25 cellular contexts compared by ENCODE assay signal in the genomic region with DNA sequence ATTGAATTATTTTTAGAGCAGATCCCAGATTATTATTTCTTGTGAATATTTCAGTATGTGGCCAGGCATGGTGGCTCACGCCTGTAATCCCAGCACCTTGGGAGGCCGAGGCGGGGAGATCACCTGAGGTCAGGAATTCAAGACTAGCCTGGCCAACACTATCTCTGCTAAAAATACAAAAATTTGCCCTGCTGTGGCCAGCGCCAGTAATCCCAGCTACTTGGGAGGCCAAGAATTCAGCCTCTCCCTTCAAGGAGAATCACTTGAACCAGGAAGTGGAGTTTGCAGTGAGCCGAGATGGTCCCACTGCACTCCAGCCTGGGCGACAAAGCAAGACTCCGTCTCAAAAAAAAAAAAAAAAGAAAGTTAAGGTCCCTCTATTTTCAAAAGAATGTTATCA. TPM values are rescaled to one million over a fixed set of nuclear protein-coding genes. Genes with fewer than 3 reads are reported as not detected.
DNase-seq lines count a peak whose midpoint lies in the region; ATAC-seq, FAIRE-seq and TF ChIP-seq lines count a peak whose summit lies in the region.
"Had no signal": no experiment of that assay in that cellular context is flagged by ENCODE, and none has a peak within 500 bp of the region (broad histone marks: within the 10 kb centered on the region; RNA-seq: fewer than 3 reads in every experiment).

No MANE protein-coding gene starts in this region.

- H2AFZ ChIP-seq in K562 (ENCODE audit: low read depth, low read length), result no peak overlapping the region

- POLR2A ChIA-PET in K562 (lab: Yijun Ruan, JAX), result interaction anchor here (0.6 to 3.0 kb wide), 10 partner anchors 10 to 380 kb away, joined by 3 to 27 read pairs (median 3); no protein-coding TSS in a partner anchor

- TF ChIP-seq RAD21 in K562 (CRISPR knock-in tag; conservative IDR thresholded peaks at IDR 0.05 in 1 of 2, IDR thresholded peaks at IDR 0.05 in 1 of 2), result no peak

- WGBS in K562 (ENCODE audit: insufficient coverage, low coverage, missing lambda C conversion rate), result 49% methylated on average over 7 of the region's 7 CpGs

- peaks cover 3% of the 10 kb centered on the region for H3K9me1 ChIP-seq in K562 (ENCODE audit: control insufficient read depth, insufficient read depth, low read length)

- no TSS peak for BruUV-seq in K562 (replicated peaks; lab: Mats Ljungman, UMichigan)

- peak; percentile 52 for DNase-seq in Caki2 (ENCODE audit: low read depth)
- DNase-seq in K562 (ENCODE audit: extremely low read depth in 1 of 4, low spot score in 3 of 4), result peak in 1 of 4 experiments; percentile 48
- DNase-seq in AG08395 (ENCODE audit: low spot score), result no peak
- DNase-seq in iPS-NIHi11 (ENCODE audit: low spot score), result no peak
- DNase-seq in NCI-H1105 (lab: John Stamatoyannopoulos, UW), result no peak
- DNase-seq: ACHN; activated CD4-positive, alpha-beta T cell treated with anti-CD3 and anti-CD28 coated beads for 36 hours; activated gamma-delta T cell treated with Interleukin-2 at 50 U/mL for 16 hours; adrenal gland; COR-L47; cortex of kidney; DMS79 treated with DMSO at 0.1 percent for 48 hours; HCEC 1CT; IMR-90; kidney glomerular epithelial cell; NCI-H1417 treated with DMSO at 0.1 percent for 48 hours; NCI-H510A treated with DMSO at 0.1 percent for 48 hours had no signal

- H3K9me3 ChIP-seq in HUES48 (ENCODE audit: control insufficient read depth, insufficient read depth, low read length), result no peaks in the 10 kb centered on the region
- H3K9me3 ChIP-seq in K562 (replicated peaks; ENCODE audit: control insufficient read depth, insufficient read depth, low read depth, low read length), result no peaks in the 10 kb centered on the region
- no peaks in the 10 kb centered on the region for H3K9me3 ChIP-seq in neutrophil
- H3K9me3 ChIP-seq: adrenal gland, BLaER1, suprapubic skin had no signal

- in situ Hi-C loops in Caki2 (cut with HindIII; ENCODE audit: low pct_unique_long_range_greater_than_20kb, low sequenced_read_pairs) (no loop called here), K562 (cut with MboI) (no loop called here)

- intact Hi-C loops in K562 (cut with micrococcal nuclease), result loop anchor here (5.0 kb wide), 1 partner anchor 256 kb away; the partner anchor contains the start of gene NRDC

- no peak for TF ChIP-seq POLR2A in K562 (conservative IDR thresholded peaks at IDR 0.05)

- H3K27me3 ChIP-seq in HUES48 (ENCODE audit: control insufficient read depth, insufficient read depth, low read length) (no peaks in the 10 kb centered on the region), K562 (ENCODE audit: control insufficient read depth in 2 of 2, insufficient read depth in 2 of 2, low read length in 2 of 2) (no peaks in the 10 kb centered on the region), neutrophil (no peaks in the 10 kb centered on the region)
- H3K27me3 ChIP-seq: adrenal gland, BLaER1, suprapubic skin had no signal

- FAIRE-seq in K562 (lab: Jason Lieb, UNC), result no peak
- FAIRE-seq: endometrium, GM12878 had no signal

- peaks cover 89% of the 10 kb centered on the region for H3K79me2 ChIP-seq in K562 (ENCODE audit: control insufficient read depth, insufficient read depth, low read length)

- ATAC-seq in K562 (no peak), HG02588 (IDR thresholded peaks at IDR 0.05; ENCODE audit: unreplicated experiment) (no peak)
- ATAC-seq: activated CD4-positive, alpha-beta T cell treated with anti-CD3 and anti-CD28 coated beads for 36 hours; GM12878; stimulated activated effector memory CD8-positive, alpha-beta T cell treated with anti-CD3 and anti-CD28 coated beads, Interleukin-12 subunit alpha, Interleukin-12 subunit beta, amount 100 ng/mL, for 72 hours had no signal

- peak overlapping the region; percentile 12 for H3K27ac ChIP-seq in HUES48 (ENCODE audit: low read depth, low read length)
- peak overlapping the region; percentile 69 for H3K27ac ChIP-seq in K562 (ENCODE audit: extremely low read depth, low read depth, low read length)
- peak overlapping the region; percentile 78 for H3K27ac ChIP-seq in neutrophil
- H3K27ac ChIP-seq: BLaER1 had no signal

- CTCF ChIA-PET in K562 (lab: Yijun Ruan, JAX; ENCODE audit: low intra/inter-chr PET ratio), result no interaction called here

- peaks cover 3% of the 10 kb centered on the region; the same call in 1 of the 2 replicates for H4K20me1 ChIP-seq in K562 (replicated peaks; ENCODE audit: control insufficient read depth, insufficient read depth, low read length)

- H3K36me3 ChIP-seq in HUES48 (ENCODE audit: control insufficient read depth, insufficient read depth, low read length), result no peaks in the 10 kb centered on the region
- no peaks in the 10 kb centered on the region for H3K36me3 ChIP-seq in K562 (ENCODE audit: control insufficient read depth, insufficient read depth, low read length)
- no peaks in the 10 kb centered on the region for H3K36me3 ChIP-seq in neutrophil
- H3K36me3 ChIP-seq: adrenal gland, BLaER1, suprapubic skin had no signal

- H3K4me1 ChIP-seq in HUES48 (ENCODE audit: control insufficient read depth, insufficient read depth, low read length) (peaks cover 21% of the 10 kb centered on the region), K562 (replicated peaks in 1 of 2; ENCODE audit: control insufficient read depth in 2 of 2, insufficient read depth in 2 of 2, low read length in 2 of 2) (peaks cover 25 to 58% of the 10 kb centered on the region in 2 experiments), neutrophil (ENCODE audit: control insufficient read depth in 1 of 2, insufficient read depth in 1 of 2, low read depth in 1 of 2, low read length in 1 of 2) (peaks cover 63 to 67% of the 10 kb centered on the region in 2 experiments)

- H3K4me3 ChIP-seq in HUES48 (ENCODE audit: low read depth, low read length) (no peak overlapping the region), K562 (no peak overlapping the region), neutrophil (ENCODE audit: low read depth in 1 of 2, low read length in 1 of 2) (no peak overlapping the region)
- H3K4me3 ChIP-seq: adrenal gland, BLaER1, GM12878, suprapubic skin had no signal

- no peak for TF ChIP-seq CTCF in K562 (IDR thresholded peaks at IDR 0.05 in 2 of 3, conservative IDR thresholded peaks at IDR 0.05 in 1 of 3; ENCODE audit: insufficient read depth in 2 of 3, low read depth in 1 of 3, low read length in 3 of 3)
- TF ChIP-seq CTCF in neutrophil (IDR thresholded peaks at IDR 0.05), result no peak

- peak overlapping the region; percentile 28 for H3K4me2 ChIP-seq in K562 (ENCODE audit: insufficient read depth, low read length)
- H3K4me2 ChIP-seq: BLaER1 had no signal

- no peak overlapping the region for H3K9ac ChIP-seq in HUES48 (ENCODE audit: low read depth, low read length)
- peak overlapping the region; percentile 40 to 61; a peak in 2 of 4 replicates for H3K9ac ChIP-seq in K562 (ENCODE audit: insufficient read depth in 1 of 2, low read depth in 2 of 2, low read length in 2 of 2)
- H3K9ac ChIP-seq: BLaER1 had no signal

- no peak for TF ChIP-seq EP300 in K562 (IDR thresholded peaks at IDR 0.05; ENCODE audit: low read length)

TF ChIP-seq in K562, 482 proteins besides CTCF, POLR2A, EP300 and RAD21:
- no peak for TF ChIP-seq ZSCAN32 (CRISPR knock-in tag; IDR thresholded peaks at IDR 0.05)
- TF ChIP-seq SMARCA4 (IDR thresholded peaks at IDR 0.05), result 0 out of 2 replicates have a peak, but pooled peaks have one; percentile 13
- no peak for TF ChIP-seq NR3C1 (CRISPR knock-in tag; IDR thresholded peaks at IDR 0.05)
- no peak for TF ChIP-seq ARID1B (IDR thresholded peaks at IDR 0.05)
- TF ChIP-seq ELF1 (tag; IDR thresholded peaks at IDR 0.05), result peak; percentile 56
- TF ChIP-seq SPI1 (IDR thresholded peaks at IDR 0.05; ENCODE audit: borderline replicate concordance, low read depth, low read length), result 0 out of 2 replicates have a peak, but pooled peaks have one; percentile 36
- TF ChIP-seq, protein P1, sequence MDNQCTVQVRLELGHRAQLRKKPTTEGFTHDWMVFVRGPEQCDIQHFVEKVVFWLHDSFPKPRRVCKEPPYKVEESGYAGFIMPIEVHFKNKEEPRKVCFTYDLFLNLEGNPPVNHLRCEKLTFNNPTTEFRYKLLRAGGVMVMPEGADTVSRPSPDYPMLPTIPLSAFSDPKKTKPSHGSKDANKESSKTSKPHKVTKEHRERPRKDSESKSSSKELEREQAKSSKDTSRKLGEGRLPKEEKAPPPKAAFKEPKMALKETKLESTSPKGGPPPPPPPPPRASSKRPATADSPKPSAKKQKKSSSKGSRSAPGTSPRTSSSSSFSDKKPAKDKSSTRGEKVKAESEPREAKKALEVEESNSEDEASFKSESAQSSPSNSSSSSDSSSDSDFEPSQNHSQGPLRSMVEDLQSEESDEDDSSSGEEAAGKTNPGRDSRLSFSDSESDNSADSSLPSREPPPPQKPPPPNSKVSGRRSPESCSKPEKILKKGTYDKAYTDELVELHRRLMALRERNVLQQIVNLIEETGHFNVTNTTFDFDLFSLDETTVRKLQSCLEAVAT (IDR thresholded peaks at IDR 0.05), result peak in 1 of 2 experiments; percentile 59; a peak in 1 of 4 replicates

RNA-seq across cellular contexts. Expression of gene OSBPL9, which starts 4.3 kb away (rescaled TPM):
- total RNA-seq in Caki2 (2014; rRNA removed; shearing (Covaris generic); ENCODE audit: low replicate concordance), result 75.0 and 76.5 TPM in 2 replicates
- 130 and 303 TPM in 2 replicates for total RNA-seq in K562 (2011; cell fraction: chromatin; rRNA removed; ENCODE audit: low replicate concordance)
- total RNA-seq in K562 (2011; cell fraction: nucleolus; rRNA removed), result 63.4 and 95.5 TPM in 2 replicates
- total RNA-seq in K562 (2011; cell fraction: nucleoplasm; rRNA removed), result 155 and 245 TPM in 2 replicates
- total RNA-seq in K562 (2014; rRNA removed) (170 and 185 TPM in 2 replicates), K562 (2014; rRNA removed; fragmentation: Illumina TruSeq; extraction: Trizol) (210 and 239 TPM in 2 replicates), K562 (2015; rRNA removed; fragmentation: Illumina TruSeq; extraction: Trizol) (209 and 211 TPM in 2 replicates), K562 (2021) (131 and 136 TPM in 2 replicates)
- polyA plus RNA-seq in K562 (2011; rRNA removed) (194 and 219 TPM in 2 replicates), K562 (2014; fragmentation: Illumina TruSeq; extraction: Trizol) (209 and 217 TPM in 2 replicates), K562 (2014; fragmentation: Nextera tagmentation; extraction: Ambion mirVana) (10 to 100 TPM; 43.9 to 66.2 TPM), K562 (2014; rRNA removed) (140 and 148 TPM in 2 replicates)
- 158 and 177 TPM in 2 replicates for polyA plus RNA-seq in K562 (2011; cell fraction: cytosol; rRNA removed)
- 148 and 218 TPM in 2 replicates for polyA plus RNA-seq in K562 (2011; cell fraction: nucleus; rRNA removed)
- 109 and 119 TPM in 2 replicates for polyA plus RNA-seq in K562 (2012)
- 239 and 277 TPM in 2 replicates for polyA minus RNA-seq in K562 (2011; rRNA and poly(A)+ RNA removed)
- 116 and 142 TPM in 2 replicates for polyA minus RNA-seq in K562 (2011; cell fraction: cytosol; rRNA and poly(A)+ RNA removed)
- polyA minus RNA-seq in K562 (2011; cell fraction: nucleus; rRNA and poly(A)+ RNA removed), result 109 and 204 TPM in 2 replicates

Comparison
In these comparisons a context has a peak if more than half of its experiments do, and no peak if none do; other contexts are left out.
1. H3K27ac ChIP-seq: peak in every context shown above with its lines; median percentile 78 in neutrophil; 69 in K562; 12 in HUES48.